13 cellular contexts compared by ENCODE assay signal in the genomic region with DNA sequence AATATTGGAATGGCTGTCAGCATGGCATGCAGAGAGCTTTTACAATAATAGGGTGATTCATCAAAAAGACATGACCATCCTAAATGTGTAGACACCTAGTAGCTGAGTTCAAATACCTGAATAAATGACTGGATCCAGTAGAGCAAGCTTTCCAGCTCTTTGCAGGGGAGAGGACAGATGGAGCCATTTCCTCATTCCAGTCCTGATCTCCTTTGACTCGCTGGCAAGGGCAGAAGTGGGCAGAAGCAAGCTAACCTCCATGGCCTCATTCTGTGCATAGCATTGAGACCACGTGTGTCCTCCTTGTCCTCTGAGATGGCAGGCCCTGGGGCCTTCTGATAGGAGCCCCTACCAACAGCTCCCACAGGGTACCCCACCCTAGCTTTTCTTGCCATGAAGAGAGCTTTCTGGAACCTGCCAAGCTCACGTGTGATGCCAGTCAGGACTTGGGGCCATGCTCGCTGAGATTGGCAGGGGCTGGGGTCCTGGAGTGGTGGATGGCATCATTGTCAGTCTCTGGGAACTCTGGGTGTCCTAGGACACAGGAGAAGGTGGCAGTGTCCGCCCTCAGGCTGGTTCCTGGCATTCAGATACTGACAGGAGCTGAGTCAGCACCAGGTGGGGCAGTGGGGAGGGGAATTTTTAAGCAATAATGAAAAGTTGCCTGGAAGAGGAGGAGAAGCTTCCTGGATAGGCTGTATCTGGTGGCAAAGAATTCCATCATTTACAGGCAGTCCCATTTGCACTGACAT. TPM values are rescaled to one million over a fixed set of nuclear protein-coding genes. Genes with fewer than 3 reads are reported as not detected.
DNase-seq lines count a peak whose midpoint lies in the region; ATAC-seq and TF ChIP-seq lines count a peak whose summit lies in the region.
"Had no signal": no experiment of that assay in that cellular context is flagged by ENCODE, and none has a peak within 500 bp of the region (broad histone marks: within the 10 kb centered on the region; RNA-seq: fewer than 3 reads in every experiment).

No MANE protein-coding gene starts in this region.

- no peak for TF ChIP-seq CTCF in HCT116 (IDR thresholded peaks at IDR 0.05 in 2 of 3, conservative IDR thresholded peaks at IDR 0.05 in 1 of 3; ENCODE audit: borderline replicate concordance in 1 of 3, insufficient read depth in 1 of 3, low read depth in 2 of 3, low read length in 2 of 3)
- no peak for TF ChIP-seq CTCF in RWPE1 (conservative IDR thresholded peaks at IDR 0.05; ENCODE audit: low read depth)
- TF ChIP-seq CTCF in smooth muscle cell (IDR thresholded peaks at IDR 0.05; ENCODE audit: borderline replicate concordance, insufficient read depth, poor library complexity, severe bottlenecking) = no peak

- RAD21 ChIA-PET in HCT116 (lab: Charles Lee; ENCODE audit: low non-redundant PET in 1 of 2, low total read pairs in 2 of 2, uncharacterized antibody in 2 of 2, unreplicated experiment in 2 of 2) = interaction anchor here in 1 of 2 experiments (0.6 kb wide), 1 partner anchor 211 kb away, joined by 4 read pairs; no protein-coding TSS in a partner anchor

- 65% methylated on average over 5 of the region's 5 CpGs for WGBS in smooth muscle cell (ENCODE audit: low lambda C conversion rate)

- H3K9ac ChIP-seq in HCT116 (ENCODE audit: low read length) = peak overlapping the region; percentile 6; the same call in 1 of the 2 replicates
- no peak overlapping the region for H3K9ac ChIP-seq in smooth muscle cell (ENCODE audit: low read depth)

- peak; percentile 62 for DNase-seq in HCT116 (ENCODE audit: low read depth, low spot score)
- DNase-seq in RWPE1 (ENCODE audit: low spot score) = peak; percentile 97
- peak; percentile 29 for DNase-seq in iPS-NIHi11 (ENCODE audit: low spot score)
- DNase-seq in smooth muscle cell (lab: John Stamatoyannopoulos, UW; ENCODE audit: unreplicated experiment) = no peak
- no peak for DNase-seq in effector CD8-positive, alpha-beta T cell (lab: John Stamatoyannopoulos, UW)
- no peak for DNase-seq in NCI-H524 (lab: John Stamatoyannopoulos, UW)
- DNase-seq in middle frontal gyrus (ENCODE audit: extremely low spot score, low spot score) = no peak
- DNase-seq: erythroblast; KBM-7; NCI-H2171 treated with DMSO at 0.1 percent for 48 hours; stimulated activated naive CD4-positive, alpha-beta T cell had no signal

- no peaks in the 10 kb centered on the region for H3K27me3 ChIP-seq in HCT116 (ENCODE audit: insufficient read depth, low read length)
- no peaks in the 10 kb centered on the region for H3K27me3 ChIP-seq in smooth muscle cell (ENCODE audit: low read depth)

- H3K4me3 ChIP-seq in HCT116 (replicated peaks in 1 of 2; ENCODE audit: low read depth in 1 of 2, low read length in 2 of 2) (peak overlapping the region in 1 of 2 experiments; percentile 21; a peak in 1 of 4 replicates), smooth muscle cell (no peak overlapping the region)

- H3K36me3 ChIP-seq in HCT116 (ENCODE audit: control insufficient read depth in 1 of 2, insufficient read depth in 2 of 2, low read length in 2 of 2) = no peaks in the 10 kb centered on the region
- no peaks in the 10 kb centered on the region for H3K36me3 ChIP-seq in smooth muscle cell (ENCODE audit: low read depth)
- H3K36me3 ChIP-seq: neutrophil had no signal

- H3K4me1 ChIP-seq in HCT116 (ENCODE audit: control insufficient read depth in 1 of 2, insufficient read depth in 2 of 2, low read length in 2 of 2) = peaks cover 47 to 80% of the 10 kb centered on the region in 2 experiments
- H3K4me1 ChIP-seq in smooth muscle cell (ENCODE audit: low read depth) = peaks cover 9% of the 10 kb centered on the region

- peak overlapping the region; percentile 68 for H3K4me2 ChIP-seq in HCT116 (ENCODE audit: low read length)
- H3K4me2 ChIP-seq in smooth muscle cell = no peak overlapping the region

- no peaks in the 10 kb centered on the region; the same call in 1 of the 2 replicates for H4K20me1 ChIP-seq in HCT116 (ENCODE audit: insufficient read depth)
- peaks cover 7% of the 10 kb centered on the region for H4K20me1 ChIP-seq in smooth muscle cell (ENCODE audit: low read depth)

- no peaks in the 10 kb centered on the region for H3K9me2 ChIP-seq in HCT116 (ENCODE audit: insufficient read depth)

- CTCF ChIA-PET in HCT116 (lab: Charles Lee) (interaction anchor here (1.3 to 1.4 kb wide), 2 partner anchors 10 to 33 kb away, joined by 4 to 5 read pairs; no protein-coding TSS in a partner anchor), RWPE1 (lab: Yijun Ruan, JAX) (interaction anchor here (0.6 to 1.2 kb wide), 5 partner anchors 9 to 126 kb away, joined by 3 to 7 read pairs (median 4); no protein-coding TSS in a partner anchor)

- no peak for TF ChIP-seq POLR2A in HCT116 (IDR thresholded peaks at IDR 0.05; ENCODE audit: borderline replicate concordance, extremely low read depth, insufficient read depth, insufficient read length)

- intact Hi-C loops in HCT116 (cut with micrococcal nuclease) = no loop called here

- peak; percentile 91 for ATAC-seq in HCT116
- ATAC-seq in HG02884 (IDR thresholded peaks at IDR 0.05; ENCODE audit: unreplicated experiment) = no peak

- POLR2A ChIA-PET in HCT116 (lab: Charles Lee) = interaction anchor here (0.8 to 1.0 kb wide), 3 partner anchors 10 to 34 kb away, joined by 3 to 4 read pairs (median 3); a partner anchor contains a TSS
- POLR2A ChIA-PET in RWPE1 (lab: Yijun Ruan, JAX; ENCODE audit: low non-redundant PET) = no interaction called here

- H3K27ac ChIP-seq in HCT116 (ENCODE audit: low read depth, low read length) (peak overlapping the region; percentile 46), RWPE1 (peak overlapping the region; percentile 83), smooth muscle cell (ENCODE audit: low read depth) (peak overlapping the region; percentile 45)
- H3K27ac ChIP-seq: neutrophil had no signal

- peak; percentile 40 for TF ChIP-seq RAD21 in HCT116 (IDR thresholded peaks at IDR 0.05; ENCODE audit: low read depth)

- H3F3A ChIP-seq in smooth muscle cell (ENCODE audit: low read depth) = no peaks in the 10 kb centered on the region

- H3K79me2 ChIP-seq in HCT116 (ENCODE audit: insufficient read depth, low read length) = peaks cover 95% of the 10 kb centered on the region
- peaks cover 4% of the 10 kb centered on the region for H3K79me2 ChIP-seq in smooth muscle cell (ENCODE audit: low read depth)

- H3K9me3 ChIP-seq in HCT116 (ENCODE audit: control insufficient read depth in 1 of 2, insufficient read depth in 1 of 2, low read depth in 1 of 2, low read length in 2 of 2) = no peaks in the 10 kb centered on the region
- no peaks in the 10 kb centered on the region for H3K9me3 ChIP-seq in smooth muscle cell (replicated peaks; ENCODE audit: low read depth)
- H3K9me3 ChIP-seq: neutrophil had no signal

- H2AFZ ChIP-seq in HCT116 (ENCODE audit: low read depth, low read length, poor library complexity, severe bottlenecking) (no peak overlapping the region), smooth muscle cell (ENCODE audit: low read depth) (no peak overlapping the region)

- BruUV-seq in HCT116 (replicated peaks; lab: Mats Ljungman, UMichigan) = no TSS peak

TF ChIP-seq in HCT116, 20 proteins besides CTCF, POLR2A, EP300 and RAD21 (continues in another document):
- peak; percentile 73 for TF ChIP-seq FOSL1 (IDR thresholded peaks at IDR 0.05; ENCODE audit: low read depth)
- TF ChIP-seq YY1 (IDR thresholded peaks at IDR 0.05; ENCODE audit: extremely low read depth, insufficient replicate concordance, low read depth, low read length) = no peak
- TF ChIP-seq EZH2phosphoT487 (IDR thresholded peaks at IDR 0.05; ENCODE audit: borderline replicate concordance) = no peak
- TF ChIP-seq CEBPB (IDR thresholded peaks at IDR 0.05; ENCODE audit: low read depth) = peak; percentile 63; the same call in 1 of the 2 replicates
- no peak for TF ChIP-seq SRF (IDR thresholded peaks at IDR 0.05; ENCODE audit: low read depth)
- TF ChIP-seq, protein P1, sequence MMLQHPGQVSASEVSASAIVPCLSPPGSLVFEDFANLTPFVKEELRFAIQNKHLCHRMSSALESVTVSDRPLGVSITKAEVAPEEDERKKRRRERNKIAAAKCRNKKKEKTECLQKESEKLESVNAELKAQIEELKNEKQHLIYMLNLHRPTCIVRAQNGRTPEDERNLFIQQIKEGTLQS (IDR thresholded peaks at IDR 0.05) = no peak
- TF ChIP-seq TCF7L2 (IDR thresholded peaks at IDR 0.05; ENCODE audit: borderline replicate concordance, extremely low read depth, insufficient read depth, insufficient read length) = no peak
- TF ChIP-seq, protein P2, sequence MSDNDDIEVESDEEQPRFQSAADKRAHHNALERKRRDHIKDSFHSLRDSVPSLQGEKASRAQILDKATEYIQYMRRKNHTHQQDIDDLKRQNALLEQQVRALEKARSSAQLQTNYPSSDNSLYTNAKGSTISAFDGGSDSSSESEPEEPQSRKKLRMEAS (IDR thresholded peaks at IDR 0.05) = no peak; the same call in 1 of the 2 replicates
- TF ChIP-seq, protein P3, sequence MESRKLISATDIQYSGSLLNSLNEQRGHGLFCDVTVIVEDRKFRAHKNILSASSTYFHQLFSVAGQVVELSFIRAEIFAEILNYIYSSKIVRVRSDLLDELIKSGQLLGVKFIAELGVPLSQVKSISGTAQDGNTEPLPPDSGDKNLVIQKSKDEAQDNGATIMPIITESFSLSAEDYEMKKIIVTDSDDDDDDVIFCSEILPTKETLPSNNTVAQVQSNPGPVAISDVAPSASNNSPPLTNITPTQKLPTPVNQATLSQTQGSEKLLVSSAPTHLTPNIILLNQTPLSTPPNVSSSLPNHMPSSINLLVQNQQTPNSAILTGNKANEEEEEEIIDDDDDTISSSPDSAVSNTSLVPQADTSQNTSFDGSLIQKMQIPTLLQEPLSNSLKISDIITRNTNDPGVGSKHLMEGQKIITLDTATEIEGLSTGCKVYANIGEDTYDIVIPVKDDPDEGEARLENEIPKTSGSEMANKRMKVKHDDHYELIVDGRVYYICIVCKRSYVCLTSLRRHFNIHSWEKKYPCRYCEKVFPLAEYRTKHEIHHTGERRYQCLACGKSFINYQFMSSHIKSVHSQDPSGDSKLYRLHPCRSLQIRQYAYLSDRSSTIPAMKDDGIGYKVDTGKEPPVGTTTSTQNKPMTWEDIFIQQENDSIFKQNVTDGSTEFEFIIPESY (IDR thresholded peaks at IDR 0.05; ENCODE audit: extremely low read depth, insufficient replicate concordance, low read length) = no peak
- TF ChIP-seq SIN3A (IDR thresholded peaks at IDR 0.05; ENCODE audit: low read depth) = 0 out of 2 replicates have a peak, but pooled peaks have one; percentile 43

RNA-seq across cellular contexts. Expression of a gene that starts 33.6 kb away (rescaled TPM):
- total RNA-seq in HCT116 (2021; ENCODE audit: unreplicated experiment) = 52.6 TPM
- polyA plus RNA-seq in HCT116 (2012) = 38.6 and 39.3 TPM in 2 replicates
- total RNA-seq in smooth muscle cell = 3.7 and 4.5 TPM in 2 replicates
- polyA plus RNA-seq in smooth muscle cell = 6.3 and 7.5 TPM in 2 replicates

Comparison
In these comparisons a context has a peak if more than half of its experiments do, and no peak if none do; other contexts are left out.
1. DNase-seq: peak in HCT116 (single experiment), RWPE1 (single experiment) and iPS-NIHi11 (single experiment); none in smooth muscle cell (single experiment), effector CD8-positive, alpha-beta T cell (single experiment), NCI-H524 (0 of 2) and middle frontal gyrus (single experiment).
2. Peak in every context shown above with its lines, with median percentiles within 50 percentile points of each other: H3K27ac ChIP-seq.